Comparison of ENCODE assay signal across 1 cellular context in the genomic region with DNA sequence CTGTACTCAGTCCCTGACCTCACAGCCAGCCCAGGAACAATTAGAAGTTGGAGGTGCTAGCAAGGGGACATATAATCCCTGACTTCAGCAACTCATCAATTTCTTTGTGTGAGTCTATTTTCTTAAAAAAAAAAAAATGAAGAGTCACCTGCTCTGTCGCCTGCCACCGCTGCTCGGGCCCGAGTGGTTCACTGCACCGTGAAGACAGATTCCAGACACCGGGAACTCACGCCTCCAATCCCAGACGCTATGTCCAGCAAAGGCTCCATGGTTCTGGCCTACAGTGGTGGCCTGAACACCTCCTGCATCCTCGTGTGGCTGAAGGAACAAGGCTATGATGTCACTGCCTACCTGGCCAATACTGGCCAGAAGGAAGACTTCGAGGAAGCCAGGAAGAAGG.
TF ChIP-seq lines count a peak whose summit lies in the region.

No MANE protein-coding gene starts in this region.

TF ChIP-seq in IMR-90, 13 proteins besides CTCF, POLR2A, EP300 and RAD21:
- TF ChIP-seq RFX5 (IDR thresholded peaks at IDR 0.05; ENCODE audit: low read depth, low read length): no peak
